ENCODE assay signal across 7 cellular contexts in the genomic region with DNA sequence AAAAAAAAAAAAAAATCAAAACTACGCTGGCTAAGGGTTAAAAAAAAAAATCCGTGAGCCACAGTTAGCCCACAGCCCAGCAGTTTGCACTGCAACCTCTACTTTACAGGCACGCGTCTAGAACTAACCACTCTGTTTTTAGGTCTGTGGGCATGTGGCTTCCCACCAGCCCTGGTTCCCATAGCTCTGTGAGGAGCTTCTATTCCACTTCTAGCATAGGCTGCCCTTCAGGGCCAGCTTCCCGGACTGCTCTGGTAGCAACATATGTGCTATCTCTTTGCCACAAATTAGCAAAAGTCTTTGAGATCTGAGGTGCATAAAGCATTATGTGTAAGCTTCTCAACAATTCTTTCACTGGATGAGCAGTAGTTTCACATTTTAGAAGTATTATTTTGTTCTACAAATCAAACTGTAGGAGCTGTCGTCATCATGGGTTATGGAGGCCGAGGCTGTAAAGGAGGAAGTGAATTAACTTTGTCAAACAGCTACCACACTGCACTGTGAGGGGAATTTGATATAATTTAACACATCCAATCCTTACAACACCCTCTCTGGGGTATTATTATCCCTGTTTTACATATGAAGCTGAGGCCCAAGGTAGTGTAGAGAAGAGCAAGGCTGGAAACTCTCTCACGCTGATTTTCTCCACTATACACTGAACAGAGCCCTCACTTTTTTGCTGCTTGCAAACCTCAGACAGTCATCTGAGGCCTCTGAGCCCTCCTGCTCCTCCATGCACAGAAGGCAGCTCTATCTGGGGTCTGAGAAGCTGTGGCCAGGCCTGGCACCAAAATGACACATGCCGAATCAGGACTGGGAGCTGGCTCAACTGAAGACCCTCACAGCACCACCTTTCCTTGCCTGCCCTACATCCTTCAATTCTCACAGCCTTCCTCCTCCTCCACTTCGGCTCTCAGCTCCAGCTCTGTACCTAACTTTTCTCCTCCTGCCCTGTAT. TPM values are rescaled to one million over a fixed set of nuclear protein-coding genes. Genes with fewer than 3 reads are reported as not detected.
DNase-seq lines count a peak whose midpoint lies in the region; ATAC-seq lines count a peak whose summit lies in the region.

No MANE protein-coding gene starts in this region.

- ATAC-seq in GM19043 (IDR thresholded peaks at IDR 0.05; ENCODE audit: low read depth, unreplicated experiment) (peak; percentile 47), HG02759 (IDR thresholded peaks at IDR 0.05; ENCODE audit: unreplicated experiment) (peak; percentile 68)

- DNase-seq in OCI-M1 (lab: John Stamatoyannopoulos, UW) (peak; percentile 80), medulla oblongata (ENCODE audit: extremely low spot score) (peak; percentile 26), DMS53 treated with DMSO at 0.1 percent for 48 hours (lab: John Stamatoyannopoulos, UW; ENCODE audit: unreplicated experiment) (no peak), NCI-H1417 treated with DMSO at 0.1 percent for 48 hours (lab: John Stamatoyannopoulos, UW) (no peak), H4 (ENCODE audit: low spot score) (no peak)

RNA-seq across cellular contexts. Expression of gene MAN1A1, which starts 35.3 kb away (rescaled TPM):
- total RNA-seq in H4 (2014; rRNA removed; shearing (Covaris generic)) = 11.7 and 14.1 TPM in 2 replicates

Comparison
In these comparisons a context has a peak if more than half of its experiments do, and no peak if none do; other contexts are left out.
1. DNase-seq: peak in OCI-M1 (single experiment) and medulla oblongata (single experiment); none in DMS53 treated with DMSO at 0.1 percent for 48 hours (single experiment), NCI-H1417 treated with DMSO at 0.1 percent for 48 hours (single experiment) and H4 (single experiment).